In the genomic region with DNA sequence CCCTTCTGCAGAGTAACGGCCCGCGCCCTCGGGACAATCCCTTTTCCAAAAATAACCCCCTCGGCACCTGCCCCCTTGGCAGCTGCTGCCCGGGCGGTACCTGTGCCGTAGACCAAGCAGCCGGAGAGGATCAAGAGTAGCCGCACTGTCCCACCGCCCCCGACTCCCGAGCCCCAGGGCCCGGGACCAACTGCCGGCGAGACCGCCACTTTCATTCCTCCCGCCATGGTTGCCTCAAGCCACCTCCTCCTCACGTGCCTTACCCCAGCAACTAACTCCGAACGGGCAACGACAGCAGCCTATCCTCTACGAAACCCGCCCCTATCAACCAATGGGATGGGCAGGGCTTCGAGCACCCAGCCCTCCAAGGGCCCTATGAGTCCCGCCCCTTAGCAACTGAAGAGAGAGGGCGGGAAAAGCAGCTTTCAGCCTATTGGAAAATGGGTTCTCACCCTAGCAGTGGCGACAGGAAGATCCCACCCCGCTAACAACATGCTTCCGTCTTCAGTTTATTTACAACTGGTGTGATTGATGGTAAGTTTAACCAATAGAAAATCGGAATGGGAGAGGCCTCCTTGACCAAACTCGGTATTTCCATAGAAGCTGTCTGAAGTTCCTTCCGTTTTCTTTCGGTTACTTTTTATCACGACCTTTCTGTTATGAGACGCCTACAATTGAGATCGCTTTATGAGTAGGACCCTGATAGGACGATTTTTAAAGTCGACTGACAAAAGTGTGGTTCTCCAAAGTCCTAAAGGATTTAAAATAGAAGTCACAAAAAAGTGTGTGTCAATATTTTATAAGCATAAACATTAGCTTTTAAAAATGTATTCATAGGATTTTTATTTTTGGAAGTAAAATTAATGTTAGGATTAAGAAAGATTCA, we compare ENCODE assay signal across 8 cellular contexts. TPM values are rescaled to one million over a fixed set of nuclear protein-coding genes. Genes with fewer than 3 reads are reported as not detected.
DNase-seq lines count a peak whose midpoint lies in the region; ATAC-seq and TF ChIP-seq lines count a peak whose summit lies in the region.

A gene with protein sequence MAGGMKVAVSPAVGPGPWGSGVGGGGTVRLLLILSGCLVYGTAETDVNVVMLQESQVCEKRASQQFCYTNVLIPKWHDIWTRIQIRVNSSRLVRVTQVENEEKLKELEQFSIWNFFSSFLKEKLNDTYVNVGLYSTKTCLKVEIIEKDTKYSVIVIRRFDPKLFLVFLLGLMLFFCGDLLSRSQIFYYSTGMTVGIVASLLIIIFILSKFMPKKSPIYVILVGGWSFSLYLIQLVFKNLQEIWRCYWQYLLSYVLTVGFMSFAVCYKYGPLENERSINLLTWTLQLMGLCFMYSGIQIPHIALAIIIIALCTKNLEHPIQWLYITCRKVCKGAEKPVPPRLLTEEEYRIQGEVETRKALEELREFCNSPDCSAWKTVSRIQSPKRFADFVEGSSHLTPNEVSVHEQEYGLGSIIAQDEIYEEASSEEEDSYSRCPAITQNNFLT (minus strand): TSS at position 273 of the 886 bp plus-strand sequence. CDS start 46 bp downstream, at position 227.

- H3K27me3 Mint-ChIP-seq in T-helper 1 cell treated with Interleukin-12 subunit alpha and Interleukin-12 subunit beta and Interleukin-4 antibody, amounts not matched to agents 30 μg/mL and 1 μg/mL, for 36 hours (ENCODE audit: low read depth): no peaks in the 10 kb centered on the region
- no peaks in the 10 kb centered on the region for H3K27me3 Mint-ChIP-seq in progenitor cell of endocrine pancreas

- no peaks in the 10 kb centered on the region for H3K4me1 ChIP-seq in urinary bladder (ENCODE audit: insufficient read depth)

- peak within 1 kb of the TSS; percentile 66 for H3K27ac ChIP-seq in urinary bladder (ENCODE audit: low read depth)

- peaks cover 2% of the 10 kb centered on the region for H3K36me3 ChIP-seq in urinary bladder (ENCODE audit: insufficient read depth)

- peak within 1 kb of the TSS; percentile 89 for H3K4me3 Mint-ChIP-seq in T-helper 1 cell treated with Interleukin-12 subunit alpha and Interleukin-12 subunit beta and Interleukin-4 antibody, amounts not matched to agents 30 μg/mL and 1 μg/mL, for 36 hours
- peak within 1 kb of the TSS; percentile 98 for H3K4me3 Mint-ChIP-seq in progenitor cell of endocrine pancreas (ENCODE audit: low read depth)

- DNase-seq in GM13977 (ENCODE audit: low spot score) (peak; percentile 93), NCI-H1694 (lab: John Stamatoyannopoulos, UW) (peak; percentile 99), amniotic stem cell (lab: John Stamatoyannopoulos, UW) (peak; percentile 100), left cardiac atrium (peak; percentile 96), progenitor cell of endocrine pancreas (ENCODE audit: low spot score, unreplicated experiment) (peak; percentile 90)

- TF ChIP-seq CTCF in GM13977 (IDR thresholded peaks at IDR 0.05; ENCODE audit: extremely low read depth, insufficient read depth, missing control alignments) (no peak), progenitor cell of endocrine pancreas (IDR thresholded peaks at IDR 0.05; ENCODE audit: unreplicated experiment) (no peak)

- under 1% methylated on average over 39 of the region's 39 CpGs for WGBS in urinary bladder

- H3K36me3 Mint-ChIP-seq in T-helper 1 cell treated with Interleukin-12 subunit alpha and Interleukin-12 subunit beta and Interleukin-4 antibody, amounts not matched to agents 30 μg/mL and 1 μg/mL, for 36 hours (ENCODE audit: low read depth): peaks cover 4% of the 10 kb centered on the region
- no peaks in the 10 kb centered on the region for H3K36me3 Mint-ChIP-seq in progenitor cell of endocrine pancreas (ENCODE audit: insufficient read depth)

- H3K4me1 Mint-ChIP-seq in T-helper 1 cell treated with Interleukin-12 subunit alpha and Interleukin-12 subunit beta and Interleukin-4 antibody, amounts not matched to agents 30 μg/mL and 1 μg/mL, for 36 hours (ENCODE audit: low read depth): peaks cover 22% of the 10 kb centered on the region
- peaks cover 7% of the 10 kb centered on the region for H3K4me1 Mint-ChIP-seq in progenitor cell of endocrine pancreas (ENCODE audit: low read depth)

- H3K4me3 ChIP-seq in urinary bladder (ENCODE audit: low read depth, low read length): peak within 1 kb of the TSS; percentile 68

- peak within 1 kb of the TSS; percentile 96 for H3K27ac Mint-ChIP-seq in T-helper 1 cell treated with Interleukin-12 subunit alpha and Interleukin-12 subunit beta and Interleukin-4 antibody, amounts not matched to agents 30 μg/mL and 1 μg/mL, for 36 hours
- peak within 1 kb of the TSS; percentile 95 for H3K27ac Mint-ChIP-seq in progenitor cell of endocrine pancreas

- ATAC-seq in HG02884 (IDR thresholded peaks at IDR 0.05; ENCODE audit: unreplicated experiment) (peak; percentile 96), left cardiac atrium (peak; percentile 100)

- in situ Hi-C loops in GM13977 (cut with MboI; ENCODE audit: low pct_unique_long_range_greater_than_20kb, low sequenced_read_pairs, unreplicated experiment): no loop called here

- no peaks in the 10 kb centered on the region for H3K9me3 Mint-ChIP-seq in T-helper 1 cell treated with Interleukin-12 subunit alpha and Interleukin-12 subunit beta and Interleukin-4 antibody, amounts not matched to agents 30 μg/mL and 1 μg/mL, for 36 hours
- no peaks in the 10 kb centered on the region for H3K9me3 Mint-ChIP-seq in progenitor cell of endocrine pancreas (ENCODE audit: low read depth)

- intact Hi-C loops in left cardiac atrium (cut with DNase I): no loop called here

RNA-seq across cellular contexts. Expression of the gene that starts here (rescaled TPM):
- total RNA-seq in left cardiac atrium (1 to 10 TPM; 2.8 to 5.3 TPM), progenitor cell of endocrine pancreas (24.2 and 26.5 TPM in 2 replicates), urinary bladder (18.0 TPM)
- 8.5 TPM for polyA plus RNA-seq in urinary bladder

Comparison
In these comparisons a context has a peak if more than half of its experiments do, and no peak if none do; other contexts are left out.
1. Peak in every context shown above with its lines: DNase-seq, ATAC-seq, H3K4me3 ChIP-seq and H3K27ac ChIP-seq.